In genomic region chr5:159522841-159523240, GRCh38 we compare ENCODE assay signal across 5 cellular contexts.
"Had no signal": no experiment of that assay in that cellular context is flagged by ENCODE, and none has a peak within 500 bp of the region (broad histone marks: within the 10 kb centered on the region; RNA-seq: fewer than 3 reads in every experiment).

No MANE protein-coding gene starts in this region.

- H3K4me3 ChIP-seq: K562 had no signal

- DNase-seq: IMR-90, KBM-7, KG1 had no signal

- H3K27ac ChIP-seq: HL-60 had no signal
